Comparison of ENCODE assay signal across 19 cellular contexts in the genomic region with DNA sequence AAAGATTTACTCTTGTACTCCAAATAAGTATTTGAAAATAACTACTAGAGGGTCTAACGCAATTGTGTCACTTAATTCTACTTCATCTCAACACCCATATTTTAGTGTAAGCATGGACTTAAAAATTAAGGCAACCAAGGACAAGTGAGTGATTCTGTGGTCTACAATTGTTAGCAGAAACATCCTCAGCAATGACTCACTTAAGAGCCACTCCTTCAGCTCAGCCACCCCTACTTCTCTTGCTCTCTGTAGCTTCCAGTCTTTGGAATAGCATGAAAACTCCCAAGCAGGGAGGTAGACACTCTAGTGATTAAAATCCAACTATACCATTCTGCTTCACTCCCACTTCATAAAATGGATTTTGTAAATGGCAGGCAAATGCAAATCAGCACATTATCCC.
"Had no signal": no experiment of that assay in that cellular context is flagged by ENCODE, and none has a peak within 500 bp of the region (broad histone marks: within the 10 kb centered on the region; RNA-seq: fewer than 3 reads in every experiment).

No MANE protein-coding gene starts in this region.

- H3K4me1 ChIP-seq: esophagus squamous epithelium, tibial artery, uterus had no signal

- H3K9me3 ChIP-seq: esophagus squamous epithelium, tibial artery, uterus had no signal

- H3K27me3 ChIP-seq: esophagus squamous epithelium, tibial artery, uterus had no signal

- H3K27ac ChIP-seq: esophagus squamous epithelium, tibial artery, uterus had no signal

- DNase-seq: activated CD4-positive, alpha-beta T cell treated with anti-CD3 and anti-CD28 coated beads, Interleukin-2, amount 10 ng/mL, durations not matched to agents 24 days and 14 days; activated CD4-positive, CD25-positive, alpha-beta regulatory T cell; activated CD8-positive, alpha-beta T cell treated with anti-CD3 and anti-CD28 coated beads for 36 hours; activated naive CD4-positive, alpha-beta T cell treated with Interleukin-2 at 50 U/mL for 16 hours; activated naive CD8-positive, alpha-beta T cell treated with anti-CD3 and anti-CD28 coated beads, Interleukin-2, amount 10 ng/mL, durations not matched to agents 7 days and 5 days; activated T-cell treated with anti-CD3 and anti-CD28 coated beads, Interleukin-2, amount 50 U/mL, for 1 hour; amygdala; effector CD4-positive, alpha-beta T cell; esophagus squamous epithelium; midbrain; nephron progenitor cell; nucleus accumbens; posterior cingulate gyrus; stimulated activated naive CD8-positive, alpha-beta T cell treated with anti-CD3 and anti-CD28 coated beads, Interleukin-15, Interleukin-2, amounts not matched to agents 100 U/mL and 50 U/mL, for 24 hours; substantia nigra; T-helper 1 cell; T-helper 9 cell; tibial artery; uterus had no signal

- H3K4me3 ChIP-seq: esophagus squamous epithelium, tibial artery, uterus had no signal

- H3K36me3 ChIP-seq: esophagus squamous epithelium, tibial artery, uterus had no signal
